Comparison of ENCODE assay signal across 1 cellular context in the genomic region with DNA sequence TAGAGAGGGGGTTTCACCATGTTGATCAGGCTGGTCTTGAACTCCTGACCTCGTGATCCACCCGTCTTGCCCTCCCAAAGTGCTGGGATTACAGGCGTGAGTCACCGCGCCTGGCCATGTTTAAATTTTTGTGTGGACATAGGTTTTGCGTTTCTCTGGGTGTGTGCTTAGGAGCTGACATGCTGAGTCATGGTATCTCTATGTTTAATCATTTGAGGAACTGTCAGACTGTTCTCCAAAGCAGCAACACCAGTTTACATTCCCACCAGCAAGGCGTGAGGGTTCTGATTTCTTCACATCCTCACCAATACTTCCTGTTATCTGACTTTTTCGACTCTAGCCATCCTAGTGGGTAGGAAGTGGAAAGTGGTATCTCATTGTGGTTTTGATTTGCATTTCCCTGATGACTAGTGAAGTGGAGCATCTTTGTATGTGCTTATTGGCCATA.
TF ChIP-seq lines count a peak whose summit lies in the region.

No MANE protein-coding gene starts in this region.

TF ChIP-seq in HepG2, 621 proteins besides CTCF, POLR2A, EP300 and RAD21 (continued from another document and continues in another):
- TF ChIP-seq, protein P1, sequence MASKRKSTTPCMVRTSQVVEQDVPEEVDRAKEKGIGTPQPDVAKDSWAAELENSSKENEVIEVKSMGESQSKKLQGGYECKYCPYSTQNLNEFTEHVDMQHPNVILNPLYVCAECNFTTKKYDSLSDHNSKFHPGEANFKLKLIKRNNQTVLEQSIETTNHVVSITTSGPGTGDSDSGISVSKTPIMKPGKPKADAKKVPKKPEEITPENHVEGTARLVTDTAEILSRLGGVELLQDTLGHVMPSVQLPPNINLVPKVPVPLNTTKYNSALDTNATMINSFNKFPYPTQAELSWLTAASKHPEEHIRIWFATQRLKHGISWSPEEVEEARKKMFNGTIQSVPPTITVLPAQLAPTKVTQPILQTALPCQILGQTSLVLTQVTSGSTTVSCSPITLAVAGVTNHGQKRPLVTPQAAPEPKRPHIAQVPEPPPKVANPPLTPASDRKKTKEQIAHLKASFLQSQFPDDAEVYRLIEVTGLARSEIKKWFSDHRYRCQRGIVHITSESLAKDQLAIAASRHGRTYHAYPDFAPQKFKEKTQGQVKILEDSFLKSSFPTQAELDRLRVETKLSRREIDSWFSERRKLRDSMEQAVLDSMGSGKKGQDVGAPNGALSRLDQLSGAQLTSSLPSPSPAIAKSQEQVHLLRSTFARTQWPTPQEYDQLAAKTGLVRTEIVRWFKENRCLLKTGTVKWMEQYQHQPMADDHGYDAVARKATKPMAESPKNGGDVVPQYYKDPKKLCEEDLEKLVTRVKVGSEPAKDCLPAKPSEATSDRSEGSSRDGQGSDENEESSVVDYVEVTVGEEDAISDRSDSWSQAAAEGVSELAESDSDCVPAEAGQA (IDR thresholded peaks at IDR 0.05; ENCODE audit: low read depth), result no peak
- TF ChIP-seq, protein P1 (CRISPR knock-in tag; IDR thresholded peaks at IDR 0.05; ENCODE audit: borderline replicate concordance), result no peak
- TF ChIP-seq KAT8 (CRISPR knock-in tag; IDR thresholded peaks at IDR 0.05) (no peak), RARA (CRISPR knock-in tag; IDR thresholded peaks at IDR 0.05) (peak; percentile 56), ARNT2 (CRISPR knock-in tag; IDR thresholded peaks at IDR 0.05; ENCODE audit: low read depth) (no peak), KMT2B (CRISPR knock-in tag; IDR thresholded peaks at IDR 0.05) (no peak), ZSCAN30 (CRISPR knock-in tag; IDR thresholded peaks at IDR 0.05) (no peak), ZNF83 (CRISPR knock-in tag; IDR thresholded peaks at IDR 0.05; ENCODE audit: borderline replicate concordance) (no peak), JUN (CRISPR knock-in tag; IDR thresholded peaks at IDR 0.05) (0 out of 2 replicates have a peak, but pooled peaks have one; percentile 62), FOSL2 (CRISPR knock-in tag; IDR thresholded peaks at IDR 0.05) (peak; percentile 95), POLR2G (IDR thresholded peaks at IDR 0.05; ENCODE audit: low read depth, low read length) (no peak), ZNF644 (CRISPR knock-in tag; IDR thresholded peaks at IDR 0.05; ENCODE audit: low read depth) (no peak), SNRNP70 (IDR thresholded peaks at IDR 0.05; ENCODE audit: low read depth, low read length) (no peak), ZNF660 (CRISPR knock-in tag; IDR thresholded peaks at IDR 0.05; ENCODE audit: borderline replicate concordance, low read depth) (no peak), BHLHE40 (IDR thresholded peaks at IDR 0.05; ENCODE audit: low read length) (no peak), CEBPG (CRISPR knock-in tag; IDR thresholded peaks at IDR 0.05) (no peak), NFE2 (CRISPR knock-in tag; IDR thresholded peaks at IDR 0.05) (peak; percentile 59; the same call in 1 of the 2 replicates), GTF3A (CRISPR knock-in tag; conservative IDR thresholded peaks at IDR 0.05) (no peak), ZNF768 (CRISPR knock-in tag; IDR thresholded peaks at IDR 0.05) (no peak), FOXP1 (IDR thresholded peaks at IDR 0.05) (no peak), FOXP1 (CRISPR knock-in tag; IDR thresholded peaks at IDR 0.05) (peak; percentile 20; the same call in 1 of the 2 replicates), RXRB (CRISPR knock-in tag; IDR thresholded peaks at IDR 0.05; ENCODE audit: borderline replicate concordance) (no peak), RELA (CRISPR knock-in tag; IDR thresholded peaks at IDR 0.05) (no peak), NFYC (CRISPR knock-in tag; IDR thresholded peaks at IDR 0.05) (no peak), ZNF549 (CRISPR knock-in tag; IDR thresholded peaks at IDR 0.05) (no peak)
- TF ChIP-seq, protein P2, sequence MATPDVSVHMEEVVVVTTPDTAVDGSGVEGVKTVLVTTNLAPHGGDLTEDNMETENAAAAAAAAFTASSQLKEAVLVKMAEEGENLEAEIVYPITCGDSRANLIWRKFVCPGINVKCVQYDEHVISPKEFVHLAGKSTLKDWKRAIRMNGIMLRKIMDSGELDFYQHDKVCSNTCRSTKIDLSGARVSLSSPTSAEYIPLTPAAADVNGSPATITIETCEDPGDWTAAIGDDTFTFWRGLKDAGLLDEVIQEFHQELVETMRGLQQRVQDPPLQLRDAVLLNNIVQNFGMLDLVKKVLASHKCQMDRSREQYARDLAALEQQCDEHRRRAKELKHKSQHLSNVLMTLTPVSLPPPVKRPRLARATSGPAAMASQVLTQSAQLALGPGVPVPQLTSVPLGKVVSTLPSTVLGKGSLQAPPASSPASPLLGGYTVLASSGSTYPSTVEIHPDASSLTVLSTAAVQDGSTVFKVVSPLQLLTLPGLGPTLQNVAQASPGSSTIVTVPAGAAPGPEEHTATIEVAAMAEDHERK (CRISPR knock-in tag; IDR thresholded peaks at IDR 0.05; ENCODE audit: low read depth), result no peak
- TF ChIP-seq, protein P3, sequence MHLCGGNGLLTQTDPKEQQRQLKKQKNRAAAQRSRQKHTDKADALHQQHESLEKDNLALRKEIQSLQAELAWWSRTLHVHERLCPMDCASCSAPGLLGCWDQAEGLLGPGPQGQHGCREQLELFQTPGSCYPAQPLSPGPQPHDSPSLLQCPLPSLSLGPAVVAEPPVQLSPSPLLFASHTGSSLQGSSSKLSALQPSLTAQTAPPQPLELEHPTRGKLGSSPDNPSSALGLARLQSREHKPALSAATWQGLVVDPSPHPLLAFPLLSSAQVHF (CRISPR knock-in tag; IDR thresholded peaks at IDR 0.05), result no peak
- TF ChIP-seq, protein P4, sequence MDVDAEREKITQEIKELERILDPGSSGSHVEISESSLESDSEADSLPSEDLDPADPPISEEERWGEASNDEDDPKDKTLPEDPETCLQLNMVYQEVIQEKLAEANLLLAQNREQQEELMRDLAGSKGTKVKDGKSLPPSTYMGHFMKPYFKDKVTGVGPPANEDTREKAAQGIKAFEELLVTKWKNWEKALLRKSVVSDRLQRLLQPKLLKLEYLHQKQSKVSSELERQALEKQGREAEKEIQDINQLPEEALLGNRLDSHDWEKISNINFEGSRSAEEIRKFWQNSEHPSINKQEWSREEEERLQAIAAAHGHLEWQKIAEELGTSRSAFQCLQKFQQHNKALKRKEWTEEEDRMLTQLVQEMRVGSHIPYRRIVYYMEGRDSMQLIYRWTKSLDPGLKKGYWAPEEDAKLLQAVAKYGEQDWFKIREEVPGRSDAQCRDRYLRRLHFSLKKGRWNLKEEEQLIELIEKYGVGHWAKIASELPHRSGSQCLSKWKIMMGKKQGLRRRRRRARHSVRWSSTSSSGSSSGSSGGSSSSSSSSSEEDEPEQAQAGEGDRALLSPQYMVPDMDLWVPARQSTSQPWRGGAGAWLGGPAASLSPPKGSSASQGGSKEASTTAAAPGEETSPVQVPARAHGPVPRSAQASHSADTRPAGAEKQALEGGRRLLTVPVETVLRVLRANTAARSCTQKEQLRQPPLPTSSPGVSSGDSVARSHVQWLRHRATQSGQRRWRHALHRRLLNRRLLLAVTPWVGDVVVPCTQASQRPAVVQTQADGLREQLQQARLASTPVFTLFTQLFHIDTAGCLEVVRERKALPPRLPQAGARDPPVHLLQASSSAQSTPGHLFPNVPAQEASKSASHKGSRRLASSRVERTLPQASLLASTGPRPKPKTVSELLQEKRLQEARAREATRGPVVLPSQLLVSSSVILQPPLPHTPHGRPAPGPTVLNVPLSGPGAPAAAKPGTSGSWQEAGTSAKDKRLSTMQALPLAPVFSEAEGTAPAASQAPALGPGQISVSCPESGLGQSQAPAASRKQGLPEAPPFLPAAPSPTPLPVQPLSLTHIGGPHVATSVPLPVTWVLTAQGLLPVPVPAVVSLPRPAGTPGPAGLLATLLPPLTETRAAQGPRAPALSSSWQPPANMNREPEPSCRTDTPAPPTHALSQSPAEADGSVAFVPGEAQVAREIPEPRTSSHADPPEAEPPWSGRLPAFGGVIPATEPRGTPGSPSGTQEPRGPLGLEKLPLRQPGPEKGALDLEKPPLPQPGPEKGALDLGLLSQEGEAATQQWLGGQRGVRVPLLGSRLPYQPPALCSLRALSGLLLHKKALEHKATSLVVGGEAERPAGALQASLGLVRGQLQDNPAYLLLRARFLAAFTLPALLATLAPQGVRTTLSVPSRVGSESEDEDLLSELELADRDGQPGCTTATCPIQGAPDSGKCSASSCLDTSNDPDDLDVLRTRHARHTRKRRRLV (CRISPR knock-in tag; IDR thresholded peaks at IDR 0.05), result no peak
- TF ChIP-seq, protein P5, sequence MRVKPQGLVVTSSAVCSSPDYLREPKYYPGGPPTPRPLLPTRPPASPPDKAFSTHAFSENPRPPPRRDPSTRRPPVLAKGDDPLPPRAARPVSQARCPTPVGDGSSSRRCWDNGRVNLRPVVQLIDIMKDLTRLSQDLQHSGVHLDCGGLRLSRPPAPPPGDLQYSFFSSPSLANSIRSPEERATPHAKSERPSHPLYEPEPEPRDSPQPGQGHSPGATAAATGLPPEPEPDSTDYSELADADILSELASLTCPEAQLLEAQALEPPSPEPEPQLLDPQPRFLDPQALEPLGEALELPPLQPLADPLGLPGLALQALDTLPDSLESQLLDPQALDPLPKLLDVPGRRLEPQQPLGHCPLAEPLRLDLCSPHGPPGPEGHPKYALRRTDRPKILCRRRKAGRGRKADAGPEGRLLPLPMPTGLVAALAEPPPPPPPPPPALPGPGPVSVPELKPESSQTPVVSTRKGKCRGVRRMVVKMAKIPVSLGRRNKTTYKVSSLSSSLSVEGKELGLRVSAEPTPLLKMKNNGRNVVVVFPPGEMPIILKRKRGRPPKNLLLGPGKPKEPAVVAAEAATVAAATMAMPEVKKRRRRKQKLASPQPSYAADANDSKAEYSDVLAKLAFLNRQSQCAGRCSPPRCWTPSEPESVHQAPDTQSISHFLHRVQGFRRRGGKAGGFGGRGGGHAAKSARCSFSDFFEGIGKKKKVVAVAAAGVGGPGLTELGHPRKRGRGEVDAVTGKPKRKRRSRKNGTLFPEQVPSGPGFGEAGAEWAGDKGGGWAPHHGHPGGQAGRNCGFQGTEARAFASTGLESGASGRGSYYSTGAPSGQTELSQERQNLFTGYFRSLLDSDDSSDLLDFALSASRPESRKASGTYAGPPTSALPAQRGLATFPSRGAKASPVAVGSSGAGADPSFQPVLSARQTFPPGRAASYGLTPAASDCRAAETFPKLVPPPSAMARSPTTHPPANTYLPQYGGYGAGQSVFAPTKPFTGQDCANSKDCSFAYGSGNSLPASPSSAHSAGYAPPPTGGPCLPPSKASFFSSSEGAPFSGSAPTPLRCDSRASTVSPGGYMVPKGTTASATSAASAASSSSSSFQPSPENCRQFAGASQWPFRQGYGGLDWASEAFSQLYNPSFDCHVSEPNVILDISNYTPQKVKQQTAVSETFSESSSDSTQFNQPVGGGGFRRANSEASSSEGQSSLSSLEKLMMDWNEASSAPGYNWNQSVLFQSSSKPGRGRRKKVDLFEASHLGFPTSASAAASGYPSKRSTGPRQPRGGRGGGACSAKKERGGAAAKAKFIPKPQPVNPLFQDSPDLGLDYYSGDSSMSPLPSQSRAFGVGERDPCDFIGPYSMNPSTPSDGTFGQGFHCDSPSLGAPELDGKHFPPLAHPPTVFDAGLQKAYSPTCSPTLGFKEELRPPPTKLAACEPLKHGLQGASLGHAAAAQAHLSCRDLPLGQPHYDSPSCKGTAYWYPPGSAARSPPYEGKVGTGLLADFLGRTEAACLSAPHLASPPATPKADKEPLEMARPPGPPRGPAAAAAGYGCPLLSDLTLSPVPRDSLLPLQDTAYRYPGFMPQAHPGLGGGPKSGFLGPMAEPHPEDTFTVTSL (CRISPR knock-in tag; IDR thresholded peaks at IDR 0.05; ENCODE audit: borderline replicate concordance), result peak; percentile 28; the same call in 1 of the 2 replicates
- TF ChIP-seq, protein P6, sequence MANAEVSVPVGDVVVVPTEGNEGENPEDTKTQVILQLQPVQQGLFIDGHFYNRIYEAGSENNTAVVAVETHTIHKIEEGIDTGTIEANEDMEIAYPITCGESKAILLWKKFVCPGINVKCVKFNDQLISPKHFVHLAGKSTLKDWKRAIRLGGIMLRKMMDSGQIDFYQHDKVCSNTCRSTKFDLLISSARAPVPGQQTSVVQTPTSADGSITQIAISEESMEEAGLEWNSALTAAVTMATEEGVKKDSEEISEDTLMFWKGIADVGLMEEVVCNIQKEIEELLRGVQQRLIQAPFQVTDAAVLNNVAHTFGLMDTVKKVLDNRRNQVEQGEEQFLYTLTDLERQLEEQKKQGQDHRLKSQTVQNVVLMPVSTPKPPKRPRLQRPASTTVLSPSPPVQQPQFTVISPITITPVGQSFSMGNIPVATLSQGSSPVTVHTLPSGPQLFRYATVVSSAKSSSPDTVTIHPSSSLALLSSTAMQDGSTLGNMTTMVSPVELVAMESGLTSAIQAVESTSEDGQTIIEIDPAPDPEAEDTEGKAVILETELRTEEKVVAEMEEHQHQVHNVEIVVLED (CRISPR knock-in tag; IDR thresholded peaks at IDR 0.05; ENCODE audit: borderline replicate concordance), result no peak
- TF ChIP-seq, protein P7, sequence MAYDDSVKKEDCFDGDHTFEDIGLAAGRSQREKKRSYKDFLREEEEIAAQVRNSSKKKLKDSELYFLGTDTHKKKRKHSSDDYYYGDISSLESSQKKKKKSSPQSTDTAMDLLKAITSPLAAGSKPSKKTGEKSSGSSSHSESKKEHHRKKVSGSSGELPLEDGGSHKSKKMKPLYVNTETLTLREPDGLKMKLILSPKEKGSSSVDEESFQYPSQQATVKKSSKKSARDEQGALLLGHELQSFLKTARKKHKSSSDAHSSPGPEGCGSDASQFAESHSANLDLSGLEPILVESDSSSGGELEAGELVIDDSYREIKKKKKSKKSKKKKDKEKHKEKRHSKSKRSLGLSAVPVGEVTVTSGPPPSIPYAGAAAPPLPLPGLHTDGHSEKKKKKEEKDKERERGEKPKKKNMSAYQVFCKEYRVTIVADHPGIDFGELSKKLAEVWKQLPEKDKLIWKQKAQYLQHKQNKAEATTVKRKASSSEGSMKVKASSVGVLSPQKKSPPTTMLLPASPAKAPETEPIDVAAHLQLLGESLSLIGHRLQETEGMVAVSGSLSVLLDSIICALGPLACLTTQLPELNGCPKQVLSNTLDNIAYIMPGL (CRISPR knock-in tag; IDR thresholded peaks at IDR 0.05; ENCODE audit: borderline replicate concordance in 1 of 2, low read depth in 1 of 2), result no peak
